ENCODE assay signal across 8 cellular contexts in the genomic region with DNA sequence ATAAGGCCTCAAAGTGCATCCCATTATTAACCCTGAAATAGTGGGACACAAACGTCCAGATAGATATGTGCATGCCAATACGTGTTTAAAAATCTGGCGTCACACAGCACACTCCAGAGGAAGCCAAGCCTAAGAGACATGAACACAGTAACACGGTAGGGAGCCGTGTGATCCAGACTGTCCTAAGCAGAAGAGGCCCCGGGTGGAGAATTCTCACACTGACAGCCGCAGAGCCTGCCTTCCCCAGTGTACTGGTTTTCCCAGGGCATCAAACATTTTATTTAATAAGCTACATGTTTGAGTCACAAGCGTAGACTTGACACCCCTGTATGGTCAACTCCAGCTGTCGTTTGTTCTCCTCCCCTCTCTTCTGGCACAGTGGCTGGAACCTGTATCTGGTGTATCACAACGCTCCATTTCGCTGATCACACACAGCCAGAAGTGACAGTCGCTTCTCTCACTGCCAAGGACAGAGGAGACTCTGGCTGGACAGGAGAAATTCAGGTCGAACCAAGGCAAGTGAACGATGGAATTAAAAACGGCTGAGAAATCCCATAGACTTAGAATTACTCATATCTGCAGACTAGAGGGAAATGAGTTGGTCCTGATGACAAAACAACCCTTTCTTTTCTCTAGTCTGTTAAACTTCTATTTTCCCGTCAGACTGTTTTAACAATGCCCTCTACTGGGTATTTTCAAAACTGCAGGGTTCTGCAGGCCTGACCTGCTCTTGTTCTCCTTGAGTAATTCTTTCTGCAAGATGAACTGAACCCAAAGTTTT.
A peak's percentile ranks its signal among the peaks of the same experiment; 100 is the strongest.
DNase-seq lines count a peak whose midpoint lies in the region; ATAC-seq and TF ChIP-seq lines count a peak whose summit lies in the region.

No MANE protein-coding gene starts in this region.

- H3K9me3 ChIP-seq in osteoblast (ENCODE audit: low read depth, low read length): no peaks in the 10 kb centered on the region

- DNase-seq in NCI-H82 (lab: John Stamatoyannopoulos, UW) (peak; percentile 58), NCI-H82 treated with DMSO at 0.1 percent for 48 hours (lab: John Stamatoyannopoulos, UW; ENCODE audit: unreplicated experiment) (no peak), HS-27A (ENCODE audit: low read depth) (peak; percentile 14), SW480 (ENCODE audit: low spot score) (peak; percentile 60), fibroblast of villous mesenchyme (ENCODE audit: low read depth) (peak; percentile 7), osteoblast (ENCODE audit: insufficient read length, low spot score, missing footprints) (peak; percentile 65), NCI-H1436 (lab: John Stamatoyannopoulos, UW) (no peak)

- no peak overlapping the region for H3K4me2 ChIP-seq in osteoblast (ENCODE audit: insufficient read depth, low read length)

- no peak for ATAC-seq in HG02571 (IDR thresholded peaks at IDR 0.05; ENCODE audit: unreplicated experiment)

- TF ChIP-seq CTCF in fibroblast of villous mesenchyme (IDR thresholded peaks at IDR 0.05; ENCODE audit: insufficient read depth, low read depth, low read length) (peak; percentile 50), osteoblast (IDR thresholded peaks at IDR 0.05; ENCODE audit: extremely low read depth, low read depth, low read length) (peak; percentile 63)

- no peak overlapping the region for H3K27ac ChIP-seq in osteoblast (ENCODE audit: low read depth, low read length)

- no peak overlapping the region for H3K4me3 ChIP-seq in fibroblast of villous mesenchyme (ENCODE audit: low read depth, low read length)
- no peak overlapping the region for H3K4me3 ChIP-seq in osteoblast (ENCODE audit: insufficient read depth, low read length)

- H3K36me3 ChIP-seq in osteoblast (ENCODE audit: insufficient read depth, low read length): no peaks in the 10 kb centered on the region

- H3K27me3 ChIP-seq in osteoblast (ENCODE audit: insufficient read depth, low read length): no peaks in the 10 kb centered on the region

- no peaks in the 10 kb centered on the region for H4K20me1 ChIP-seq in osteoblast (ENCODE audit: insufficient read depth, low read length)

- H2AFZ ChIP-seq in osteoblast (ENCODE audit: low read length): no peak overlapping the region

- H3K79me2 ChIP-seq in osteoblast (ENCODE audit: insufficient read depth, low read length): no peaks in the 10 kb centered on the region

- H3K4me1 ChIP-seq in osteoblast (ENCODE audit: insufficient read depth, low read length): no peaks in the 10 kb centered on the region

Comparison
In these comparisons a context has a peak if more than half of its experiments do, and no peak if none do; other contexts are left out.
1. DNase-seq: peak in NCI-H82 (single experiment), HS-27A (single experiment), SW480 (single experiment), fibroblast of villous mesenchyme (single experiment) and osteoblast (single experiment); none in NCI-H82 treated with DMSO at 0.1 percent for 48 hours (single experiment) and NCI-H1436 (single experiment).